Comparison of ENCODE assay signal across 20 cellular contexts in the genomic region with DNA sequence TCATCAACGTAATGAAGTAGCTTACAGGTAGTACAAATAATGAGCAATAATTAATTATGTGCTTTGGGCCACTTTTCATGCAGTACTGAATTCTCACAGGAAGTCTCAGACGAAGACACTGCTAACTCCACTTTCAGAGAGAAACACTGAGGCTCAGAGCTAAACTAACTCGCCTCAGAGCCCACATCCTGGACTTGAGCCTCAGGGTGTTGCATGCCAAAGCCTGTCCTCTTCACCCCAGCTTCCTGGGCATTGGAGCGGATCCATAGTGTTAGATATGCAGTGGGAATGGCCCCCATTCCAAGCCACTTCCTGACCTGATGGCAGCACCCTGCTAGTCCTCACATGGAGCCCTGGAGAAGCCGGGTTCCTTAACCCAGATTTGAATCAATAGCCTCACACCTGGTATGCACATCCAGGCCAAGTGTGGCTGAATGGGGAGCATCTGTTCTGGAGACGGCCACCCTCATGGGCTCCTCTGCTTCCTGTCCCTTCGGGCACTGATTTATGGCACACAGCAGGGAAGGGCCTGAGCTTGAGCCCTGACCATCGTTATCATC.
"Had no signal": no experiment of that assay in that cellular context is flagged by ENCODE, and none has a peak within 500 bp of the region (broad histone marks: within the 10 kb centered on the region; RNA-seq: fewer than 3 reads in every experiment).

No MANE protein-coding gene starts in this region.

- DNase-seq: activated CD4-positive, alpha-beta T cell treated with anti-CD3 and anti-CD28 coated beads, Interleukin-2, amount 50 U/mL, for 1 hour; activated CD4-positive, CD25-positive, alpha-beta regulatory T cell; activated CD8-positive, alpha-beta memory T cell treated with anti-CD3 and anti-CD28 coated beads, Interleukin-2, amount 10 ng/mL, durations not matched to agents 7 days and 5 days; activated effector memory CD4-positive, alpha-beta T cell treated with Interleukin-2 at 50 U/mL for 16 hours; activated T-cell treated with anti-CD3 and anti-CD28 coated beads, Interleukin-2, amount 50 U/mL, for 24 hours; amygdala; brain microvascular endothelial cell; esophagus squamous epithelium; foreskin fibroblast; head of caudate nucleus; left lung; pancreas; stimulated activated CD4-positive, alpha-beta T cell treated with anti-CD3 and anti-CD28 coated beads, Interleukin-15, amount 100 ng/mL, for 24 hours; stimulated activated CD4-positive, alpha-beta T cell treated with anti-CD3 and anti-CD28 coated beads, Interleukin-4, amount 100 ng/mL, for 24 hours; stomach had no signal

- ATAC-seq: activated CD8-positive, alpha-beta memory T cell treated with anti-CD3 and anti-CD28 coated beads, Interleukin-2, amount 10 ng/mL, durations not matched to agents 7 days and 5 days; left lung; pancreas had no signal

- H3K4me3 ChIP-seq: esophagus squamous epithelium, left lung, neural progenitor cell, pancreas, stomach, thoracic aorta, vagina had no signal

- H3K36me3 ChIP-seq: brain microvascular endothelial cell, esophagus squamous epithelium, left lung, neural progenitor cell, pancreas, stomach, thoracic aorta, vagina had no signal

- H3K27me3 Mint-ChIP-seq: activated naive CD4-positive, alpha-beta T cell treated with anti-CD3 and anti-CD28 coated beads, Interleukin-2, amount 50 U/mL, for 24 hours; activated T-cell treated with anti-CD3 and anti-CD28 coated beads, Interleukin-2, amount 50 U/mL, for 24 hours; memory B cell had no signal

- H3K9me3 Mint-ChIP-seq: activated naive CD4-positive, alpha-beta T cell treated with anti-CD3 and anti-CD28 coated beads, Interleukin-2, amount 50 U/mL, for 24 hours; activated T-cell treated with anti-CD3 and anti-CD28 coated beads, Interleukin-2, amount 50 U/mL, for 24 hours had no signal

- H3K36me3 Mint-ChIP-seq: activated CD8-positive, alpha-beta memory T cell treated with anti-CD3 and anti-CD28 coated beads, Interleukin-2, amount 10 ng/mL, durations not matched to agents 7 days and 5 days; activated naive CD4-positive, alpha-beta T cell treated with anti-CD3 and anti-CD28 coated beads, Interleukin-2, amount 50 U/mL, for 24 hours; memory B cell; neural progenitor cell had no signal

- H3K27ac Mint-ChIP-seq: activated CD8-positive, alpha-beta memory T cell treated with anti-CD3 and anti-CD28 coated beads, Interleukin-2, amount 10 ng/mL, durations not matched to agents 7 days and 5 days; activated naive CD4-positive, alpha-beta T cell treated with anti-CD3 and anti-CD28 coated beads, Interleukin-2, amount 50 U/mL, for 24 hours; activated T-cell treated with anti-CD3 and anti-CD28 coated beads, Interleukin-2, amount 50 U/mL, for 24 hours; memory B cell; neural progenitor cell had no signal

- H3K9ac ChIP-seq: neural progenitor cell had no signal

- H2AFZ ChIP-seq: neural progenitor cell had no signal

- H3K4me1 ChIP-seq: neural progenitor cell, pancreas had no signal

- H3K4me2 ChIP-seq: neural progenitor cell had no signal

- H3K4me1 Mint-ChIP-seq: activated naive CD4-positive, alpha-beta T cell treated with anti-CD3 and anti-CD28 coated beads, Interleukin-2, amount 50 U/mL, for 24 hours; memory B cell; neural progenitor cell had no signal

- H3K9me3 ChIP-seq: esophagus squamous epithelium, left lung, pancreas, stomach, thoracic aorta, vagina had no signal

- H3K4me3 Mint-ChIP-seq: activated CD8-positive, alpha-beta memory T cell treated with anti-CD3 and anti-CD28 coated beads, Interleukin-2, amount 10 ng/mL, durations not matched to agents 7 days and 5 days; activated naive CD4-positive, alpha-beta T cell treated with anti-CD3 and anti-CD28 coated beads, Interleukin-2, amount 50 U/mL, for 24 hours; activated T-cell treated with anti-CD3 and anti-CD28 coated beads, Interleukin-2, amount 50 U/mL, for 24 hours; memory B cell; neural progenitor cell had no signal

- H3K27me3 ChIP-seq: brain microvascular endothelial cell, esophagus squamous epithelium, left lung, neural progenitor cell, pancreas, stomach, vagina had no signal

- FAIRE-seq: pancreas had no signal

- H3K27ac ChIP-seq: brain microvascular endothelial cell, esophagus squamous epithelium, left lung, neural progenitor cell, pancreas, stomach, thoracic aorta, vagina had no signal
